27 cellular contexts compared by ENCODE assay signal in genomic region chr22:46100401-46101105, GRCh38. TPM values are rescaled to one million over a fixed set of nuclear protein-coding genes. Genes with fewer than 3 reads are reported as not detected.
DNase-seq lines count a peak whose midpoint lies in the region; ATAC-seq and TF ChIP-seq lines count a peak whose summit lies in the region.
"Had no signal": no experiment of that assay in that cellular context is flagged by ENCODE, and none has a peak within 500 bp of the region (broad histone marks: within the 10 kb centered on the region; RNA-seq: fewer than 3 reads in every experiment).

No MANE protein-coding gene starts in this region.

- in situ Hi-C loops in gastrocnemius medialis (cut with MboI; ENCODE audit: low sequenced_read_pairs in 4 of 4), result no loop called here

- H3K4me1 ChIP-seq in esophagus (ENCODE audit: control insufficient read depth in 2 of 2, insufficient read depth in 2 of 2, low read length in 1 of 2) (peaks cover 14 to 45% of the 10 kb centered on the region in 2 donors), gastrocnemius medialis (peaks cover 63 to 90% of the 10 kb centered on the region in 2 donors), uterus (peaks cover 21 to 68% of the 10 kb centered on the region in 2 donors)
- H3K4me1 ChIP-seq: colonic mucosa had no signal

- no peaks in the 10 kb centered on the region for H3K27me3 Mint-ChIP-seq in activated T-helper 17 cell treated with anti-CD3 and anti-CD28 coated beads, Interleukin-2, amount 50 U/mL, for 72 hours
- H3K27me3 Mint-ChIP-seq: activated naive CD8-positive, alpha-beta T cell treated with anti-CD3 and anti-CD28 coated beads for 36 hours; CD8-positive, alpha-beta memory T cell had no signal

- no peaks in the 10 kb centered on the region for H3K4me1 Mint-ChIP-seq in activated T-helper 17 cell treated with anti-CD3 and anti-CD28 coated beads, Interleukin-2, amount 50 U/mL, for 72 hours
- H3K4me1 Mint-ChIP-seq: activated naive CD8-positive, alpha-beta T cell treated with anti-CD3 and anti-CD28 coated beads for 36 hours; brain; endodermal cell; nephron progenitor cell; WTC11 had no signal

- TF ChIP-seq CTCF in gastrocnemius medialis (IDR thresholded peaks at IDR 0.05 in 4 of 5, conservative IDR thresholded peaks at IDR 0.05 in 1 of 5) (no peak), uterus (IDR thresholded peaks at IDR 0.05) (no peak)

- H3K27me3 ChIP-seq in esophagus (ENCODE audit: control insufficient read depth in 1 of 2, insufficient read depth in 2 of 2, low read length in 2 of 2) (no peaks in the 10 kb centered on the region), gastrocnemius medialis (no peaks in the 10 kb centered on the region), uterus (no peaks in the 10 kb centered on the region)
- H3K27me3 ChIP-seq: colonic mucosa, heart right ventricle, MG63 had no signal

- 70 to 74% methylated on average over 21 of the region's 21 CpGs for WGBS in esophagus, 2 donors

- H3K36me3 ChIP-seq in esophagus (ENCODE audit: control insufficient read depth in 2 of 2, insufficient read depth in 2 of 2, low read length in 1 of 2) (peaks cover 8 to 64% of the 10 kb centered on the region in 2 donors), gastrocnemius medialis (peaks cover 0 to 43% of the 10 kb centered on the region in 2 donors), uterus (no peaks in the 10 kb centered on the region)

- peak overlapping the region; percentile 25 to 75 for H3K27ac ChIP-seq in esophagus (ENCODE audit: low read depth in 2 of 2, low read length in 1 of 2)
- H3K27ac ChIP-seq in gastrocnemius medialis, result peak overlapping the region; percentile 6 to 98 (median 81)
- peak overlapping the region; percentile 99 to 100 for H3K27ac ChIP-seq in uterus
- H3K27ac ChIP-seq: colonic mucosa had no signal

- H3K9me3 ChIP-seq in esophagus (ENCODE audit: control insufficient read depth in 2 of 2, insufficient read depth in 1 of 2, low read depth in 1 of 2, low read length in 1 of 2) (no peaks in the 10 kb centered on the region), gastrocnemius medialis (no peaks in the 10 kb centered on the region), uterus (no peaks in the 10 kb centered on the region)
- H3K9me3 ChIP-seq: colonic mucosa, heart right ventricle, MG63 had no signal

- H3K4me3 ChIP-seq in esophagus (ENCODE audit: low read depth in 1 of 2, low read length in 2 of 2) (no peak overlapping the region), gastrocnemius medialis (no peak overlapping the region), uterus (no peak overlapping the region)
- H3K4me3 ChIP-seq: colonic mucosa, heart right ventricle, MG63, skin epidermis had no signal

- intact Hi-C loops in gastrocnemius medialis (cut with DNase I; ENCODE audit: low total_unique reads) (no loop called here), uterus (cut with DNase I; ENCODE audit: low total_unique reads) (no loop called here), head of caudate nucleus (cut with DNase I) (no loop called here)

- DNase-seq in gastrocnemius medialis, result no peak
- no peak for DNase-seq in uterus
- DNase-seq in MV-4-11 (lab: John Stamatoyannopoulos, UW), result no peak
- DNase-seq in head of caudate nucleus, result no peak
- DNase-seq: activated CD8-positive, alpha-beta memory T cell treated with anti-CD3 and anti-CD28 coated beads, Interleukin-2, amount 50 U/mL, for 4 hours; activated naive CD8-positive, alpha-beta T cell treated with anti-CD3 and anti-CD28 coated beads for 36 hours; CD8-positive, alpha-beta memory T cell; colonic mucosa; DMS53; endodermal cell; GDM1; heart right ventricle; MG63; midbrain; NCI-H1436 treated with DMSO at 0.1 percent for 48 hours; NCI-H510A; nephron progenitor cell; stimulated activated CD4-positive, alpha-beta T cell treated with anti-CD3 and anti-CD28 coated beads, Interleukin-4, amount 100 ng/mL, for 1 hour; stimulated activated naive CD4-positive, alpha-beta T cell treated with Interleukin-2 at 50 U/mL for 16 hours had no signal

- no peaks in the 10 kb centered on the region for H3K9me3 Mint-ChIP-seq in activated T-helper 17 cell treated with anti-CD3 and anti-CD28 coated beads, Interleukin-2, amount 50 U/mL, for 72 hours
- H3K9me3 Mint-ChIP-seq: activated naive CD8-positive, alpha-beta T cell treated with anti-CD3 and anti-CD28 coated beads for 36 hours; brain; CD8-positive, alpha-beta memory T cell; endodermal cell; nephron progenitor cell; WTC11 had no signal

- TF ChIP-seq POLR2A in gastrocnemius medialis (IDR thresholded peaks at IDR 0.05), result no peak
- TF ChIP-seq POLR2A in uterus (IDR thresholded peaks at IDR 0.05), result no peak

- H3K4me3 Mint-ChIP-seq in activated T-helper 17 cell treated with anti-CD3 and anti-CD28 coated beads, Interleukin-2, amount 50 U/mL, for 72 hours, result no peak overlapping the region
- H3K4me3 Mint-ChIP-seq: activated naive CD8-positive, alpha-beta T cell treated with anti-CD3 and anti-CD28 coated beads for 36 hours; brain; CD8-positive, alpha-beta memory T cell; endodermal cell; nephron progenitor cell; WTC11 had no signal

- no peaks in the 10 kb centered on the region for H3K36me3 Mint-ChIP-seq in activated T-helper 17 cell treated with anti-CD3 and anti-CD28 coated beads, Interleukin-2, amount 50 U/mL, for 72 hours (ENCODE audit: low read depth)
- H3K36me3 Mint-ChIP-seq: activated naive CD8-positive, alpha-beta T cell treated with anti-CD3 and anti-CD28 coated beads for 36 hours; brain; WTC11 had no signal

- no peak for ATAC-seq in activated T-helper 17 cell treated with anti-CD3 and anti-CD28 coated beads, Interleukin-2, amount 50 U/mL, for 72 hours (replicated peaks)
- no peak for ATAC-seq in gastrocnemius medialis
- ATAC-seq in HG02970 (IDR thresholded peaks at IDR 0.05; ENCODE audit: low FRiP score, unreplicated experiment), result no peak
- ATAC-seq: heart right ventricle, left lobe of liver, WTC11 had no signal

- H3K27ac Mint-ChIP-seq in activated T-helper 17 cell treated with anti-CD3 and anti-CD28 coated beads, Interleukin-2, amount 50 U/mL, for 72 hours, result peak overlapping the region; percentile 10
- H3K27ac Mint-ChIP-seq: activated naive CD8-positive, alpha-beta T cell treated with anti-CD3 and anti-CD28 coated beads for 36 hours; endodermal cell; nephron progenitor cell; progenitor cell of endocrine pancreas; WTC11 had no signal

RNA-seq across cellular contexts. Expression of gene PPARA, which starts 49.8 kb away (rescaled TPM):
- 10 to 100 TPM; 15.4 to 18.7 TPM for total RNA-seq in activated T-helper 17 cell treated with anti-CD3 and anti-CD28 coated beads, Interleukin-2, amount 50 U/mL, for 72 hours
- polyA plus RNA-seq in esophagus, result 1 to 10 TPM; 3.2 to 3.9 TPM
- total RNA-seq in gastrocnemius medialis (10 to 100 TPM; 29.6 to 74.8 (median 57.9) TPM), uterus (10 to 100 TPM in 2 of 4 donors, 1 to 10 TPM in 2; 1.8 to 24.8 (median 14.0) TPM)
